In genomic region chr17:4492762-4493561, GRCh38 we compare ENCODE assay signal across 8 cellular contexts. TPM values are rescaled to one million over a fixed set of nuclear protein-coding genes. Genes with fewer than 3 reads are reported as not detected.
DNase-seq lines count a peak whose midpoint lies in the region; ATAC-seq and TF ChIP-seq lines count a peak whose summit lies in the region.

No MANE protein-coding gene starts in this region.

- POLR2A ChIA-PET in CD4-positive, alpha-beta T cell (lab: Charles Lee) = no interaction called here

- H3K27ac ChIP-seq in CD4-positive, alpha-beta T cell (ENCODE audit: low read depth, low read length) = no peak overlapping the region

- no peak overlapping the region for H3K4me3 Mint-ChIP-seq in CD4-positive, alpha-beta T cell
- H3K4me3 Mint-ChIP-seq in activated T-helper 2 cell treated with anti-CD3 and anti-CD28 coated beads, Interferon-gamma antibody, Interleukin-2, Interleukin-4, amounts not matched to agents 10 μg/mL and 5 μg/mL and 100 μg/mL, durations not matched to agents 14 hours and 24 hours and 36 hours (ENCODE audit: low read depth) = no peak overlapping the region

- no peaks in the 10 kb centered on the region for H3K27me3 ChIP-seq in CD4-positive, alpha-beta T cell (ENCODE audit: control insufficient read depth, insufficient read depth, low read length)

- H3K36me3 Mint-ChIP-seq in CD4-positive, alpha-beta T cell (ENCODE audit: low read depth) = no peaks in the 10 kb centered on the region
- H3K36me3 Mint-ChIP-seq in activated T-helper 2 cell treated with anti-CD3 and anti-CD28 coated beads, Interferon-gamma antibody, Interleukin-2, Interleukin-4, amounts not matched to agents 10 μg/mL and 5 μg/mL and 100 μg/mL, durations not matched to agents 14 hours and 24 hours and 36 hours (ENCODE audit: low read depth) = no peaks in the 10 kb centered on the region

- no peaks in the 10 kb centered on the region for H3K9me3 Mint-ChIP-seq in CD4-positive, alpha-beta T cell
- no peaks in the 10 kb centered on the region for H3K9me3 Mint-ChIP-seq in activated T-helper 2 cell treated with anti-CD3 and anti-CD28 coated beads, Interferon-gamma antibody, Interleukin-2, Interleukin-4, amounts not matched to agents 10 μg/mL and 5 μg/mL and 100 μg/mL, durations not matched to agents 14 hours and 24 hours and 36 hours

- CTCF ChIA-PET in CD4-positive, alpha-beta T cell (lab: Charles Lee) = no interaction called here

- peak in 2 of 10 experiments; percentile 10 to 12 for DNase-seq in CD4-positive, alpha-beta T cell
- peak; percentile 86 for DNase-seq in HuH-7 (ENCODE audit: low spot score)
- DNase-seq in activated T-helper 2 cell treated with anti-CD3 and anti-CD28 coated beads, Interferon-gamma antibody, Interleukin-2, Interleukin-4, amounts not matched to agents 10 μg/mL and 5 μg/mL and 100 μg/mL, durations not matched to agents 14 hours and 24 hours and 36 hours (ENCODE audit: low spot score) = peak; percentile 28
- DNase-seq in left kidney (ENCODE audit: low read depth, low spot score) = peak; percentile 93
- no peak for DNase-seq in midbrain (lab: John Stamatoyannopoulos, UW)

- TF ChIP-seq CTCF in CD4-positive, alpha-beta T cell (IDR thresholded peaks at IDR 0.05) = no peak

- peak; percentile 44 for ATAC-seq in CD4-positive, alpha-beta T cell (ENCODE audit: poor library complexity)
- ATAC-seq in HG03521 (IDR thresholded peaks at IDR 0.05; ENCODE audit: unreplicated experiment) (no peak), HG02981 (IDR thresholded peaks at IDR 0.05; ENCODE audit: unreplicated experiment) (no peak), GM21825 (IDR thresholded peaks at IDR 0.05; ENCODE audit: unreplicated experiment) (no peak)

- H3K27ac Mint-ChIP-seq in CD4-positive, alpha-beta T cell = no peak overlapping the region
- no peak overlapping the region for H3K27ac Mint-ChIP-seq in activated T-helper 2 cell treated with anti-CD3 and anti-CD28 coated beads, Interferon-gamma antibody, Interleukin-2, Interleukin-4, amounts not matched to agents 10 μg/mL and 5 μg/mL and 100 μg/mL, durations not matched to agents 14 hours and 24 hours and 36 hours

- peaks cover 5% of the 10 kb centered on the region for H3K4me1 Mint-ChIP-seq in CD4-positive, alpha-beta T cell (ENCODE audit: low read depth)
- peaks cover 7% of the 10 kb centered on the region for H3K4me1 Mint-ChIP-seq in activated T-helper 2 cell treated with anti-CD3 and anti-CD28 coated beads, Interferon-gamma antibody, Interleukin-2, Interleukin-4, amounts not matched to agents 10 μg/mL and 5 μg/mL and 100 μg/mL, durations not matched to agents 14 hours and 24 hours and 36 hours (ENCODE audit: low read depth)

- no peaks in the 10 kb centered on the region for H3K27me3 Mint-ChIP-seq in CD4-positive, alpha-beta T cell
- H3K27me3 Mint-ChIP-seq in activated T-helper 2 cell treated with anti-CD3 and anti-CD28 coated beads, Interferon-gamma antibody, Interleukin-2, Interleukin-4, amounts not matched to agents 10 μg/mL and 5 μg/mL and 100 μg/mL, durations not matched to agents 14 hours and 24 hours and 36 hours (ENCODE audit: low read depth) = peaks cover 11% of the 10 kb centered on the region

- intact Hi-C loops in CD4-positive, alpha-beta T cell (cut with DNase I, micrococcal nuclease) = no loop called here
- intact Hi-C loops in activated T-helper 2 cell treated with anti-CD3 and anti-CD28 coated beads, Interferon-gamma antibody, Interleukin-2, Interleukin-4, amounts not matched to agents 10 μg/mL and 5 μg/mL and 100 μg/mL, durations not matched to agents 14 hours and 24 hours and 36 hours (cut with micrococcal nuclease) = loop anchor here (10.0 kb wide), 1 partner anchor 68 kb away; no protein-coding TSS in a partner anchor

- H3K9me3 ChIP-seq in CD4-positive, alpha-beta T cell (ENCODE audit: control insufficient read depth, low read length) = no peaks in the 10 kb centered on the region

RNA-seq across cellular contexts. Expression of gene SPNS2, which starts 5.7 kb away (rescaled TPM):
- under 1 TPM; 0.33 to 0.53 TPM for total RNA-seq in CD4-positive, alpha-beta T cell
- 0.09 and 0.16 TPM in 2 replicates for total RNA-seq in activated T-helper 2 cell treated with anti-CD3 and anti-CD28 coated beads, Interferon-gamma antibody, Interleukin-2, Interleukin-4, amounts not matched to agents 10 μg/mL and 5 μg/mL and 100 μg/mL, durations not matched to agents 14 hours and 24 hours and 36 hours

RNA-seq across cellular contexts. Expression of gene SPNS3, which starts 59.2 kb away (rescaled TPM):
- total RNA-seq in CD4-positive, alpha-beta T cell = 1 to 10 TPM; 2.3 to 2.5 TPM
- 2.8 and 3.3 TPM in 2 replicates for total RNA-seq in activated T-helper 2 cell treated with anti-CD3 and anti-CD28 coated beads, Interferon-gamma antibody, Interleukin-2, Interleukin-4, amounts not matched to agents 10 μg/mL and 5 μg/mL and 100 μg/mL, durations not matched to agents 14 hours and 24 hours and 36 hours
